In genomic region chr5:847212-847611, GRCh38 we compare ENCODE assay signal across 2 cellular contexts. TPM values are rescaled to one million over a fixed set of nuclear protein-coding genes. Genes with fewer than 3 reads are reported as not detected.
"Had no signal": no experiment of that assay in that cellular context is flagged by ENCODE, and none has a peak within 500 bp of the region (broad histone marks: within the 10 kb centered on the region; RNA-seq: fewer than 3 reads in every experiment).

No MANE protein-coding gene starts in this region.

RNA-seq across cellular contexts. Expression of gene ZDHHC11, which starts 3.6 kb away (rescaled TPM):
- total RNA-seq: ascending aorta had no signal
- polyA plus RNA-seq: IgD-negative memory B cell had no signal

RNA-seq across cellular contexts. Expression of gene TRIP13, which starts 45.5 kb away (rescaled TPM):
- total RNA-seq: ascending aorta had no signal
